ENCODE assay signal across 1 cellular context in the genomic region with DNA sequence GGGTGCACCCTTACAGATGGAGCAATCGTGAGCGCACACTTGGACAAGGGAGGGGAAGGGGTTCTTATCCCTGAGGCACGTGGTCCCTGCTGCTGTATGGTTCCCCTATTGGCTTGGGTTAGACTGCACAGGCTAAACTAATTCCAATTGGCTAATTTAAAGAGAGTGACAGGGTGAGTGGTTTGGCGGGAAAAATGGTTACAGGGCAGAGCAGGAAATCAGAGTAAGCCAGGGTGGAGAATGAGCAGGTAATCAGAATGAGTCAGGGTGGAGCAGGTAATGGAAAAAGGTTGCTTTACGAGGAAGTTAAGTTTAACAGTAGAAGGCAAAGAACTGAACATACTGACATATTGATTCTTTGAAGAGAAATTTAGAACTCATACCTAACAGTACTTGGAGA. TPM values are rescaled to one million over a fixed set of nuclear protein-coding genes. Genes with fewer than 3 reads are reported as not detected.
"Had no signal": no experiment of that assay in that cellular context is flagged by ENCODE, and none has a peak within 500 bp of the region (broad histone marks: within the 10 kb centered on the region; RNA-seq: fewer than 3 reads in every experiment).

No MANE protein-coding gene starts in this region.

RNA-seq across cellular contexts. Expression of a gene that starts 49.8 kb away (rescaled TPM):
- total RNA-seq: G401 had no signal
